Comparison of ENCODE assay signal across 22 cellular contexts in the genomic region with DNA sequence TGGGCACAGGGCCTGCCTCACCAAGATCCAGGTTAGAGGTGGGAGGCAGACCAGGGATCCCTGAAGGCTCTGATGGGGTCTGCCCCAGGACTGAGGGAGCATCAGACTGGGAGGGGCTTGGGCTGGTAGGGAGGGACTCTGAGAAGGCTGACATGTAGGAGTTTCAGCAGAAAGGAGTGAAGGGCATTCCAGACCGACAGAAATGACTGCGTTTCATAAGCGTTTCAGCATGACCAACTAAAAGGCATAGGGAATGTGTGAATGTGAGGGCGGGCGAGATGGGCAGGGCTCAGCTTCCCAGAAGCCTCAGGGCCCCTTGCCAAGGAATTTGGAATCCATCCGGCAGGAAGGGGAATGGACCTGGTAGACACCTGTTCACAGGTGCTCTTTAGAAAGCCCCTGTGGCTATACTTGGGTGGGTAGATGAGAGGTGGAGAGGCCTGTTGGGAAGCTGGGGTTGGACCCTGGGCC. TPM values are rescaled to one million over a fixed set of nuclear protein-coding genes. Genes with fewer than 3 reads are reported as not detected.
A peak's percentile ranks its signal among the peaks of the same experiment; 100 is the strongest.
DNase-seq lines count a peak whose midpoint lies in the region; ATAC-seq and TF ChIP-seq lines count a peak whose summit lies in the region.
"Had no signal": no experiment of that assay in that cellular context is flagged by ENCODE, and none has a peak within 500 bp of the region (broad histone marks: within the 10 kb centered on the region; RNA-seq: fewer than 3 reads in every experiment).

No MANE protein-coding gene starts in this region.

- ATAC-seq in lower lobe of right lung = peak; percentile 34 to 46
- no peak for ATAC-seq in HG02938 (IDR thresholded peaks at IDR 0.05; ENCODE audit: unreplicated experiment)
- ATAC-seq in GM19467 (IDR thresholded peaks at IDR 0.05; ENCODE audit: unreplicated experiment) = no peak
- ATAC-seq in HG02678 (IDR thresholded peaks at IDR 0.05; ENCODE audit: unreplicated experiment) = no peak
- ATAC-seq: SK-N-SH treated with all-trans-retinoic acid at 6 μM for 48 hours had no signal

- H3K79me1 ChIP-seq in H9 (ENCODE audit: insufficient read depth, low read depth, low read length, poor library complexity, severe bottlenecking) = no peaks in the 10 kb centered on the region

- H3K9me3 ChIP-seq in H9 (ENCODE audit: control insufficient read depth, low read depth, low read length) = no peaks in the 10 kb centered on the region
- H3K9me3 ChIP-seq in lower lobe of right lung = no peaks in the 10 kb centered on the region
- no peaks in the 10 kb centered on the region for H3K9me3 ChIP-seq in prostate gland
- H3K9me3 ChIP-seq: ascending aorta, BLaER1, Caco-2, neutrophil had no signal

- H2BK20ac ChIP-seq in H9 (ENCODE audit: low read depth, low read length, poor library complexity, severe bottlenecking) = no peak overlapping the region

- H3K4ac ChIP-seq in H9 (ENCODE audit: low read depth, low read length) = no peak overlapping the region

- H3K9me3 Mint-ChIP-seq in H9 = no peaks in the 10 kb centered on the region
- H3K9me3 Mint-ChIP-seq: activated naive CD4-positive, alpha-beta T cell treated with anti-CD3 and anti-CD28 coated beads, Interleukin-2, amount 50 U/mL, for 24 hours had no signal

- H3K27me3 ChIP-seq in H9 (ENCODE audit: insufficient read depth, low read length) (no peaks in the 10 kb centered on the region), lower lobe of right lung (ENCODE audit: low read depth) (no peaks in the 10 kb centered on the region), prostate gland (replicated peaks; ENCODE audit: insufficient read depth) (no peaks in the 10 kb centered on the region)
- H3K27me3 ChIP-seq: ascending aorta, BLaER1, neutrophil had no signal

- peaks cover 14 to 68% (median 48%) of the 10 kb centered on the region in 3 experiments; a peak in 6 of 7 replicates for H3K36me3 Mint-ChIP-seq in H9 (ENCODE audit: insufficient read depth in 1 of 3, low read depth in 3 of 3)
- H3K36me3 Mint-ChIP-seq: activated naive CD4-positive, alpha-beta T cell treated with anti-CD3 and anti-CD28 coated beads, Interleukin-2, amount 50 U/mL, for 24 hours had no signal

- H3K4me2 ChIP-seq in H9 (ENCODE audit: insufficient read depth, insufficient read length, low read length) = no peak overlapping the region
- H3K4me2 ChIP-seq: BLaER1, smooth muscle cell had no signal

- TF ChIP-seq CTCF in H9 (conservative IDR thresholded peaks at IDR 0.05) (no peak), lower lobe of right lung (IDR thresholded peaks at IDR 0.05) (no peak), prostate gland (IDR thresholded peaks at IDR 0.05) (no peak)

- H2BK5ac ChIP-seq in H9 (ENCODE audit: insufficient read length, low read length) = no peak overlapping the region

- TF ChIP-seq POLR2A in prostate gland (IDR thresholded peaks at IDR 0.05) = no peak

- H3K27me3 Mint-ChIP-seq in H9 (ENCODE audit: low read depth) = no peaks in the 10 kb centered on the region; the same call in 1 of the 2 replicates
- H3K27me3 Mint-ChIP-seq: activated naive CD4-positive, alpha-beta T cell treated with anti-CD3 and anti-CD28 coated beads, Interleukin-2, amount 50 U/mL, for 24 hours had no signal

- H3K18ac ChIP-seq in H9 (ENCODE audit: insufficient read length, low read depth, low read length) = no peak overlapping the region

- no peak overlapping the region for H3T11ph ChIP-seq in H9 (ENCODE audit: low read length)

- intact Hi-C loops in lower lobe of right lung (cut with DNase I) (no loop called here), prostate gland (cut with DNase I) (no loop called here)

- H2AFZ ChIP-seq in H9 (ENCODE audit: low read length) = no peak overlapping the region

- H3K36me3 ChIP-seq in lower lobe of right lung (peaks cover 54% of the 10 kb centered on the region), prostate gland (no peaks in the 10 kb centered on the region)
- H3K36me3 ChIP-seq: BLaER1, neutrophil had no signal

- H2BK12ac ChIP-seq in H9 (ENCODE audit: insufficient read length, low read depth, low read length) = no peak overlapping the region

- H3K14ac ChIP-seq in H9 (ENCODE audit: insufficient read depth, low read length) = no peak overlapping the region

- no peaks in the 10 kb centered on the region for H3K4me1 Mint-ChIP-seq in H9
- H3K4me1 Mint-ChIP-seq: activated naive CD4-positive, alpha-beta T cell treated with anti-CD3 and anti-CD28 coated beads, Interleukin-2, amount 50 U/mL, for 24 hours had no signal

- H2AK5ac ChIP-seq in H9 (ENCODE audit: insufficient read length, low read length) = no peak overlapping the region

- no peak overlapping the region for H4K8ac ChIP-seq in H9 (replicated peaks; ENCODE audit: insufficient read length, low read depth, low read length)

- no peak overlapping the region for H2BK120ac ChIP-seq in H9 (ENCODE audit: low read depth, low read length, poor library complexity, severe bottlenecking)

- no CpG with 5 or more reads among the region's 6 CpGs for WGBS in H9 (ENCODE audit: extremely low coverage, insufficient read length, low lambda C conversion rate)
- WGBS in prostate gland = 59% methylated on average over 6 of the region's 6 CpGs

- H4K20me1 ChIP-seq in H9 (ENCODE audit: control insufficient read depth, insufficient read depth, insufficient read length) = no peaks in the 10 kb centered on the region
- H4K20me1 ChIP-seq: BLaER1 had no signal

- no peak overlapping the region for H3K4me3 Mint-ChIP-seq in H9
- H3K4me3 Mint-ChIP-seq: activated naive CD4-positive, alpha-beta T cell treated with anti-CD3 and anti-CD28 coated beads, Interleukin-2, amount 50 U/mL, for 24 hours had no signal

- H3K79me2 ChIP-seq in H9 (ENCODE audit: insufficient read depth, low read length) = no peaks in the 10 kb centered on the region

- H3K4me1 ChIP-seq in H9 (ENCODE audit: insufficient read depth, low read length) (no peaks in the 10 kb centered on the region), lower lobe of right lung (peaks cover 15% of the 10 kb centered on the region), prostate gland (replicated peaks) (no peaks in the 10 kb centered on the region)
- H3K4me1 ChIP-seq: ascending aorta had no signal

- no peak overlapping the region for H2BK15ac ChIP-seq in H9 (ENCODE audit: low read depth, low read length)

- no peak for DNase-seq in H9
- DNase-seq in cerebellum (ENCODE audit: low spot score) = peak; percentile 66
- DNase-seq in lower lobe of right lung = peak; percentile 53
- DNase-seq in prostate gland (ENCODE audit: low spot score) = peak; percentile 57
- no peak for DNase-seq in dermis blood vessel endothelial cell
- DNase-seq: activated CD4-positive, alpha-beta T cell treated with anti-CD3 and anti-CD28 coated beads, Interleukin-2, amount 50 U/mL, for 1 hour; Caco-2; head of caudate nucleus; IMR-90; NCI-H1417 treated with DMSO at 0.1 percent for 48 hours; NCI-H526 treated with DMSO at 0.1 percent for 48 hours; stimulated activated naive CD4-positive, alpha-beta T cell; WERI-Rb-1 had no signal

- H3K9ac ChIP-seq in H9 (ENCODE audit: extremely low read depth, insufficient read length, low read length) = no peak overlapping the region
- H3K9ac ChIP-seq: BLaER1 had no signal

- no peaks in the 10 kb centered on the region for H3K23me2 ChIP-seq in H9 (ENCODE audit: insufficient read length, low read depth, low read length, poor library complexity, severe bottlenecking)

- no peak overlapping the region for H4K5ac ChIP-seq in H9 (ENCODE audit: insufficient read length, low read depth, low read length)

- peak overlapping the region in 2 of 3 experiments; percentile 17 to 39; a peak in 3 of 7 replicates for H3K27ac Mint-ChIP-seq in H9
- H3K27ac Mint-ChIP-seq: activated naive CD4-positive, alpha-beta T cell treated with anti-CD3 and anti-CD28 coated beads, Interleukin-2, amount 50 U/mL, for 24 hours had no signal

- H3K23ac ChIP-seq in H9 (ENCODE audit: insufficient read length, low read depth, low read length) = no peak overlapping the region

- no peak overlapping the region for H3K56ac ChIP-seq in H9 (ENCODE audit: insufficient read length, low read depth, low read length)

- H3K4me3 ChIP-seq in lower lobe of right lung (no peak overlapping the region), prostate gland (no peak overlapping the region)
- H3K4me3 ChIP-seq: ascending aorta, BLaER1, smooth muscle cell had no signal

- H3K27ac ChIP-seq in H9 (ENCODE audit: insufficient read length, low read depth, low read length) (no peak overlapping the region), lower lobe of right lung (peak overlapping the region; percentile 36), prostate gland (peak overlapping the region in 1 of 2 donors; percentile 60)
- H3K27ac ChIP-seq: ascending aorta, BLaER1, neutrophil, WERI-Rb-1 had no signal

- no peak overlapping the region for H4K91ac ChIP-seq in H9 (ENCODE audit: insufficient read length, low read depth, low read length)

RNA-seq across cellular contexts. Expression of gene SLC29A3, which starts 24.9 kb away (rescaled TPM):
- 9.2 and 10.2 TPM in 2 replicates for total RNA-seq in H9 (2021)
- total RNA-seq in cerebellum = 3.2 TPM
- total RNA-seq in lower lobe of right lung = 13.2 TPM
- 10 to 100 TPM in 1 of 2 donors, 1 to 10 TPM in 1; 4.6 to 12.7 TPM for total RNA-seq in prostate gland
- total RNA-seq in dermis blood vessel endothelial cell = 2.0 and 2.6 TPM in 2 replicates

Comparison
In these comparisons a context has a peak if more than half of its experiments do, and no peak if none do; other contexts are left out.
1. DNase-seq: peak in cerebellum (single experiment), lower lobe of right lung (single experiment) and prostate gland (single experiment); none in H9 (single experiment) and dermis blood vessel endothelial cell (single experiment).
2. ATAC-seq: peak in lower lobe of right lung (2 of 2); none in HG02938 (single experiment), GM19467 (single experiment) and HG02678 (single experiment).